ENCODE assay signal across 22 cellular contexts in the genomic region with DNA sequence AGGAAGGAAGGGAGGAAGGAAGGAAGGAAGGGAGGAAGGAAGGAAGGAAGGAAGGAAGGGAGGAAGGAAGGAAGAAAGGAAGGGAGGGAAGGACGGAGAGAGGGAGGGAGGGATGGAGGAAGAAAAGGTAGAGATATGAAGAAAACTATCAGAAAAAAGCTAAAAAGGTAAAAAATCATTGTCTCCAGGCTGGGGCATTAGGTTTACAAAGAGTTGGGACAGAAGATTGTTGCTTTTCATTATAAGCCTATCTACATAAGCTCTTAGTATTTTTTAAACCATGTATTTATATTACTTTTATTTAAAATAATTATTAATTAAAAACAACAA. TPM values are rescaled to one million over a fixed set of nuclear protein-coding genes. Genes with fewer than 3 reads are reported as not detected.
A peak's percentile ranks its signal among the peaks of the same experiment; 100 is the strongest.
DNase-seq lines count a peak whose midpoint lies in the region; ATAC-seq, FAIRE-seq and TF ChIP-seq lines count a peak whose summit lies in the region.
"Had no signal": no experiment of that assay in that cellular context is flagged by ENCODE, and none has a peak within 500 bp of the region (broad histone marks: within the 10 kb centered on the region; RNA-seq: fewer than 3 reads in every experiment).

No MANE protein-coding gene starts in this region.

- no peaks in the 10 kb centered on the region for H3K36me3 Mint-ChIP-seq in activated naive CD4-positive, alpha-beta T cell treated with anti-CD3 and anti-CD28 coated beads, Interleukin-2, amount 50 U/mL, for 72 hours
- H3K36me3 Mint-ChIP-seq: CD4-positive, CD25-positive, alpha-beta regulatory T cell; CD8-positive, alpha-beta T cell had no signal

- H3K4me3 ChIP-seq in HepG2 (replicated peaks in 1 of 3; ENCODE audit: insufficient read depth in 1 of 3, low read depth in 2 of 3, low read length in 3 of 3) (no peak overlapping the region), right lobe of liver (no peak overlapping the region), HUES6 (ENCODE audit: low read depth, low read length) (peak overlapping the region; percentile 42; the same call in 1 of the 2 replicates), K562 (no peak overlapping the region), iPS-20b (ENCODE audit: low read length) (0 out of 2 replicates have a peak overlapping the region, but pooled peaks have one; percentile 62)
- H3K4me3 ChIP-seq: BLaER1, HAP-1 had no signal

- H3K9ac ChIP-seq in HepG2 (ENCODE audit: insufficient read depth, low read depth, low read length): no peak overlapping the region
- peak overlapping the region; percentile 78 for H3K9ac ChIP-seq in HUES6 (ENCODE audit: low read length)
- H3K9ac ChIP-seq in K562 (ENCODE audit: insufficient read depth in 1 of 2, low read depth in 2 of 2, low read length in 2 of 2): no peak overlapping the region
- H3K9ac ChIP-seq in iPS-20b (ENCODE audit: low read depth, low read length): peak overlapping the region; percentile 70; the same call in 1 of the 2 replicates
- H3K9ac ChIP-seq: BLaER1 had no signal

- H3K9me1 ChIP-seq in K562 (ENCODE audit: control insufficient read depth, insufficient read depth, low read length): no peaks in the 10 kb centered on the region

- in situ Hi-C loops in HepG2 (cut with HindIII; ENCODE audit: extremely low pct_ligation_motif_present, low pct_unique_long_range_greater_than_20kb) (no loop called here), K562 (cut with MboI) (no loop called here)

- H3K9me3 ChIP-seq in HepG2 (ENCODE audit: low read length) (no peaks in the 10 kb centered on the region), right lobe of liver (no peaks in the 10 kb centered on the region), HUES6 (ENCODE audit: control insufficient read depth, insufficient read depth, low read depth, low read length) (peaks cover 28% of the 10 kb centered on the region), K562 (replicated peaks; ENCODE audit: control insufficient read depth, insufficient read depth, low read depth, low read length) (no peaks in the 10 kb centered on the region), iPS-20b (ENCODE audit: insufficient read depth, low read depth, low read length) (peaks cover 4% of the 10 kb centered on the region; the same call in 1 of the 2 replicates)
- H3K9me3 ChIP-seq: Caco-2, HAP-1 had no signal

- TF ChIP-seq EP300 in HepG2 (IDR thresholded peaks at IDR 0.05; ENCODE audit: low read depth in 2 of 2, low read length in 2 of 2) (no peak), HepG2 (CRISPR knock-in tag; IDR thresholded peaks at IDR 0.05; ENCODE audit: borderline replicate concordance) (no peak), K562 (IDR thresholded peaks at IDR 0.05; ENCODE audit: low read length) (no peak)

- POLR2A ChIA-PET in HepG2 (lab: Yijun Ruan, JAX): no interaction called here
- POLR2A ChIA-PET in K562 (lab: Yijun Ruan, JAX): no interaction called here

- 2% methylated on average over 1 of the region's 1 CpG for WGBS in HepG2 (ENCODE audit: low lambda C conversion rate)
- WGBS in right lobe of liver (ENCODE audit: insufficient coverage, low coverage, low lambda C conversion rate, missing lambda C conversion rate): 57% methylated on average over 1 of the region's 1 CpG
- no CpG with 5 or more reads among the region's 1 CpG for WGBS in K562 (ENCODE audit: insufficient coverage, low coverage, missing lambda C conversion rate)

- no peaks in the 10 kb centered on the region for H4K20me1 ChIP-seq in HepG2 (ENCODE audit: insufficient read depth, low read length)
- H4K20me1 ChIP-seq in K562 (replicated peaks; ENCODE audit: control insufficient read depth, insufficient read depth, low read length): no peaks in the 10 kb centered on the region
- H4K20me1 ChIP-seq: BLaER1 had no signal

- no peak for TF ChIP-seq POLR2A in HepG2 (IDR thresholded peaks at IDR 0.05; ENCODE audit: insufficient read depth in 1 of 2, low read depth in 2 of 2, low read length in 2 of 2)
- TF ChIP-seq POLR2A in right lobe of liver (IDR thresholded peaks at IDR 0.05): no peak
- TF ChIP-seq POLR2A in K562 (conservative IDR thresholded peaks at IDR 0.05): no peak

- no peaks in the 10 kb centered on the region for H3K79me2 ChIP-seq in HepG2 (ENCODE audit: insufficient read depth, low read length)
- no peaks in the 10 kb centered on the region for H3K79me2 ChIP-seq in K562 (ENCODE audit: control insufficient read depth, insufficient read depth, low read length)

- no peak overlapping the region for H3K27ac Mint-ChIP-seq in activated naive CD4-positive, alpha-beta T cell treated with anti-CD3 and anti-CD28 coated beads, Interleukin-2, amount 50 U/mL, for 72 hours
- H3K27ac Mint-ChIP-seq: B cell; CD4-positive, CD25-positive, alpha-beta regulatory T cell; CD8-positive, alpha-beta T cell had no signal

- H3K36me3 ChIP-seq in HepG2 (replicated peaks in 1 of 2; ENCODE audit: control insufficient read depth in 1 of 2, insufficient read depth in 2 of 2, low read length in 2 of 2): no peaks in the 10 kb centered on the region
- no peaks in the 10 kb centered on the region for H3K36me3 ChIP-seq in right lobe of liver
- H3K36me3 ChIP-seq in HUES6 (ENCODE audit: control insufficient read depth, insufficient read depth, low read length): no peaks in the 10 kb centered on the region; the same call in 1 of the 2 replicates
- H3K36me3 ChIP-seq in K562 (ENCODE audit: control insufficient read depth, insufficient read depth, low read length): no peaks in the 10 kb centered on the region
- no peaks in the 10 kb centered on the region for H3K36me3 ChIP-seq in iPS-20b (ENCODE audit: insufficient read depth, low read depth, low read length)
- H3K36me3 ChIP-seq: BLaER1, HAP-1 had no signal

- FAIRE-seq in HepG2 (lab: Jason Lieb, UNC) (no peak), K562 (lab: Jason Lieb, UNC) (no peak)
- FAIRE-seq: A204.1, G401.6, GM12892 had no signal

- H2AFZ ChIP-seq in HepG2 (ENCODE audit: low read length): no peak overlapping the region
- no peak overlapping the region for H2AFZ ChIP-seq in K562 (ENCODE audit: low read depth, low read length)

- CTCF ChIA-PET in HepG2 (lab: Yijun Ruan, JAX; ENCODE audit: low intra/inter-chr PET ratio, low total read pairs) (no interaction called here), K562 (lab: Yijun Ruan, JAX; ENCODE audit: low intra/inter-chr PET ratio) (no interaction called here)

- no peaks in the 10 kb centered on the region for H3K27me3 ChIP-seq in HepG2 (ENCODE audit: control insufficient read depth in 1 of 2, insufficient read depth in 2 of 2, low read length in 2 of 2)
- H3K27me3 ChIP-seq in right lobe of liver: no peaks in the 10 kb centered on the region
- no peaks in the 10 kb centered on the region for H3K27me3 ChIP-seq in HUES6 (ENCODE audit: control insufficient read depth, insufficient read depth, low read length)
- peaks cover 0 to 3% of the 10 kb centered on the region in 2 experiments; a peak in 1 of 5 replicates for H3K27me3 ChIP-seq in K562 (ENCODE audit: control insufficient read depth in 2 of 2, insufficient read depth in 2 of 2, low read length in 2 of 2)
- no peaks in the 10 kb centered on the region for H3K27me3 ChIP-seq in iPS-20b (ENCODE audit: insufficient read depth, low read length)
- H3K27me3 ChIP-seq: BLaER1 had no signal

- no peak overlapping the region for H3K4me2 ChIP-seq in HepG2 (ENCODE audit: low read depth, low read length)
- H3K4me2 ChIP-seq in K562 (ENCODE audit: insufficient read depth, low read length): no peak overlapping the region
- H3K4me2 ChIP-seq: BLaER1 had no signal

- DNase-seq in HepG2 (ENCODE audit: low spot score): no peak
- no peak for DNase-seq in right lobe of liver
- no peak for DNase-seq in K562 (ENCODE audit: extremely low read depth in 1 of 4, low spot score in 3 of 4)
- no peak for DNase-seq in NCI-H1436 treated with DMSO at 0.1 percent for 48 hours (lab: John Stamatoyannopoulos, UW)
- no peak for DNase-seq in substantia nigra (lab: John Stamatoyannopoulos, UW)
- no peak for DNase-seq in activated naive CD4-positive, alpha-beta T cell treated with anti-CD3 and anti-CD28 coated beads, Interleukin-2, amount 50 U/mL, for 72 hours (ENCODE audit: low spot score in 2 of 2)
- DNase-seq: Caco-2; CD4-positive, CD25-positive, alpha-beta regulatory T cell; CD8-positive, alpha-beta T cell; DMS153; DND-41 had no signal

- H3K4me1 ChIP-seq in HepG2 (ENCODE audit: insufficient read depth, low read length): no peaks in the 10 kb centered on the region
- H3K4me1 ChIP-seq in right lobe of liver: no peaks in the 10 kb centered on the region
- peaks cover 11% of the 10 kb centered on the region for H3K4me1 ChIP-seq in HUES6 (ENCODE audit: control insufficient read depth, insufficient read depth, low read length)
- peaks cover 0 to 3% of the 10 kb centered on the region in 2 experiments; a peak in 1 of 5 replicates for H3K4me1 ChIP-seq in K562 (replicated peaks in 1 of 2; ENCODE audit: control insufficient read depth in 2 of 2, insufficient read depth in 2 of 2, low read length in 2 of 2)
- H3K4me1 ChIP-seq in iPS-20b (ENCODE audit: insufficient read depth, low read length): peaks cover 12% of the 10 kb centered on the region; the same call in 1 of the 2 replicates
- H3K4me1 ChIP-seq: BLaER1, Caco-2 had no signal

- TF ChIP-seq CTCF in HepG2 (CRISPR knock-in tag; IDR thresholded peaks at IDR 0.05) (no peak), right lobe of liver (IDR thresholded peaks at IDR 0.05) (no peak), K562 (IDR thresholded peaks at IDR 0.05 in 2 of 3, conservative IDR thresholded peaks at IDR 0.05 in 1 of 3; ENCODE audit: insufficient read depth in 2 of 3, low read depth in 1 of 3, low read length in 3 of 3) (no peak)

- TF ChIP-seq RAD21 in HepG2 (CRISPR knock-in tag; IDR thresholded peaks at IDR 0.05): no peak
- TF ChIP-seq RAD21 in K562 (CRISPR knock-in tag; conservative IDR thresholded peaks at IDR 0.05 in 1 of 2, IDR thresholded peaks at IDR 0.05 in 1 of 2): no peak

- no TSS peak for BruUV-seq in HepG2 (replicated peaks; lab: Mats Ljungman, UMichigan)
- BruUV-seq in K562 (replicated peaks; lab: Mats Ljungman, UMichigan): no TSS peak

- H3K27ac ChIP-seq in HepG2 (ENCODE audit: extremely low read length, insufficient read depth, low read length): no peak overlapping the region
- no peak overlapping the region for H3K27ac ChIP-seq in right lobe of liver
- H3K27ac ChIP-seq in HUES6 (ENCODE audit: low read depth, low read length): peak overlapping the region; percentile 87
- no peak overlapping the region for H3K27ac ChIP-seq in K562 (ENCODE audit: extremely low read depth, low read depth, low read length)
- peak overlapping the region; percentile 40 for H3K27ac ChIP-seq in iPS-20b (ENCODE audit: low read length)
- H3K27ac ChIP-seq in substantia nigra (ENCODE audit: low read depth, low read length, poor library complexity, severe bottlenecking): no peak overlapping the region
- H3K27ac ChIP-seq: 22Rv1, BLaER1, C4-2B had no signal

- H3K9me3 Mint-ChIP-seq in activated naive CD4-positive, alpha-beta T cell treated with anti-CD3 and anti-CD28 coated beads, Interleukin-2, amount 50 U/mL, for 72 hours: peaks cover 0 to 9% of the 10 kb centered on the region in 2 donors

- ATAC-seq in HepG2 (no peak), right lobe of liver (no peak), K562 (no peak)
- ATAC-seq in activated naive CD4-positive, alpha-beta T cell treated with anti-CD3 and anti-CD28 coated beads, Interleukin-2, amount 50 U/mL, for 72 hours: no peak
- ATAC-seq: CD8-positive, alpha-beta T cell had no signal

- intact Hi-C loops in HepG2 (cut with micrococcal nuclease; ENCODE audit: unreplicated experiment) (no loop called here), right lobe of liver (cut with DNase I) (no loop called here), K562 (cut with micrococcal nuclease) (no loop called here)

RNA-seq across cellular contexts. Expression of a gene that starts 7.2 kb away (rescaled TPM):
- total RNA-seq in HepG2 (2016; rRNA removed; fragmentation: Illumina TruSeq; extraction: Trizol) (13.1 and 15.3 TPM in 2 replicates), right lobe of liver (10 to 100 TPM; 67.3 to 94.1 (median 83.0) TPM), K562 (2014; rRNA removed) (11.3 and 12.9 TPM in 2 replicates), K562 (2014; rRNA removed; fragmentation: Illumina TruSeq; extraction: Trizol) (5.7 and 6.2 TPM in 2 replicates), K562 (2015; rRNA removed; fragmentation: Illumina TruSeq; extraction: Trizol) (5.9 and 6.5 TPM in 2 replicates), K562 (2021) (9.3 and 9.5 TPM in 2 replicates)
- total RNA-seq in HepG2 (2016; cell fraction: cytosol; rRNA removed; fragmentation: Illumina TruSeq; extraction: Trizol; ENCODE audit: low read depth): 5.6 and 6.1 TPM in 2 replicates
- total RNA-seq in HepG2 (2016; cell fraction: insoluble cytoplasmic fraction; rRNA removed; fragmentation: Illumina TruSeq; extraction: Trizol): 13.5 and 15.3 TPM in 2 replicates
- total RNA-seq in HepG2 (2016; cell fraction: membrane; rRNA removed; fragmentation: Illumina TruSeq; extraction: Trizol): 11.1 and 11.3 TPM in 2 replicates
- total RNA-seq in HepG2 (2016; cell fraction: nucleus; rRNA removed; fragmentation: Illumina TruSeq; extraction: Trizol): 6.6 and 7.9 TPM in 2 replicates
- polyA plus RNA-seq in HepG2 (2011; rRNA removed) (16.1 and 22.2 TPM in 2 replicates), K562 (2011; rRNA removed) (6.8 and 9.3 TPM in 2 replicates), K562 (2014; fragmentation: Illumina TruSeq; extraction: Trizol) (7.6 and 9.9 TPM in 2 replicates), K562 (2014; fragmentation: Nextera tagmentation; extraction: Ambion mirVana) (1 to 10 TPM; 1.5 to 2.2 TPM), K562 (2014; rRNA removed) (10.2 and 10.5 TPM in 2 replicates)
- 18.4 and 20.0 TPM in 2 replicates for polyA plus RNA-seq in HepG2 (2011; cell fraction: cytosol; rRNA removed)
- 9.4 and 14.0 TPM in 2 replicates for polyA plus RNA-seq in HepG2 (2011; cell fraction: nucleus; rRNA removed)
- 16.1 and 27.7 TPM in 2 replicates for polyA plus RNA-seq in HepG2 (2012)
- 5.1 and 5.5 TPM in 2 replicates for polyA plus RNA-seq in HepG2 (2016; cell fraction: cytosol; fragmentation: Illumina TruSeq; extraction: Trizol; ENCODE audit: low read depth)
- 11.4 and 13.0 TPM in 2 replicates for polyA plus RNA-seq in HepG2 (2016; cell fraction: insoluble cytoplasmic fraction; fragmentation: Illumina TruSeq; extraction: Trizol; ENCODE audit: low read depth)
- polyA plus RNA-seq in HepG2 (2016; cell fraction: membrane; fragmentation: Illumina TruSeq; extraction: Trizol; ENCODE audit: low read depth): 6.7 and 7.8 TPM in 2 replicates
- polyA plus RNA-seq in HepG2 (2016; cell fraction: nucleus; fragmentation: Illumina TruSeq; extraction: Trizol; ENCODE audit: insufficient read depth, low read depth): 7.1 and 7.2 TPM in 2 replicates
- polyA minus RNA-seq in HepG2 (2011; rRNA and poly(A)+ RNA removed; ENCODE audit: low replicate concordance): 18.7 and 37.0 TPM in 2 replicates
- 6.9 and 10.6 TPM in 2 replicates for polyA minus RNA-seq in HepG2 (2011; cell fraction: cytosol; rRNA and poly(A)+ RNA removed)
- polyA minus RNA-seq in HepG2 (2011; cell fraction: nucleus; rRNA and poly(A)+ RNA removed): 5.0 and 6.5 TPM in 2 replicates
- 7.4 and 10.6 TPM in 2 replicates for total RNA-seq in K562 (2011; cell fraction: chromatin; rRNA removed; ENCODE audit: low replicate concordance)
- 5.8 and 8.2 TPM in 2 replicates for total RNA-seq in K562 (2011; cell fraction: nucleolus; rRNA removed)
- total RNA-seq in K562 (2011; cell fraction: nucleoplasm; rRNA removed): 7.4 and 8.1 TPM in 2 replicates
- polyA plus RNA-seq in K562 (2011; cell fraction: cytosol; rRNA removed): 8.0 and 11.3 TPM in 2 replicates
- polyA plus RNA-seq in K562 (2011; cell fraction: nucleus; rRNA removed): 5.3 and 5.6 TPM in 2 replicates
- polyA plus RNA-seq in K562 (2012): 9.1 and 27.2 TPM in 2 replicates
- 4.9 TPM in 2 replicates for polyA minus RNA-seq in K562 (2011; rRNA and poly(A)+ RNA removed)
- polyA minus RNA-seq in K562 (2011; cell fraction: cytosol; rRNA and poly(A)+ RNA removed): 3.1 and 4.2 TPM in 2 replicates
- polyA minus RNA-seq in K562 (2011; cell fraction: nucleus; rRNA and poly(A)+ RNA removed): 1.5 and 2.2 TPM in 2 replicates
- total RNA-seq in activated naive CD4-positive, alpha-beta T cell treated with anti-CD3 and anti-CD28 coated beads, Interleukin-2, amount 50 U/mL, for 72 hours: 10 to 100 TPM in 1 of 2 donors, 1 to 10 TPM in 1; 2.5 to 10.6 TPM

RNA-seq across cellular contexts. Expression of a gene that starts 35.1 kb away (rescaled TPM):
- total RNA-seq in HepG2 (2016; rRNA removed; fragmentation: Illumina TruSeq; extraction: Trizol) (167 and 335 TPM in 2 replicates), right lobe of liver (100 to 1,000 TPM in 3 of 6 experiments, 10 to 100 TPM in 3; 53.0 to 132 (median 100) TPM), K562 (2014; rRNA removed) (209 and 254 TPM in 2 replicates), K562 (2014; rRNA removed; fragmentation: Illumina TruSeq; extraction: Trizol) (148 and 173 TPM in 2 replicates), K562 (2015; rRNA removed; fragmentation: Illumina TruSeq; extraction: Trizol) (240 and 241 TPM in 2 replicates), K562 (2021) (204 and 214 TPM in 2 replicates)
- total RNA-seq in HepG2 (2016; cell fraction: cytosol; rRNA removed; fragmentation: Illumina TruSeq; extraction: Trizol; ENCODE audit: low read depth): 55.5 and 58.3 TPM in 2 replicates
- 152 and 344 TPM in 2 replicates for total RNA-seq in HepG2 (2016; cell fraction: insoluble cytoplasmic fraction; rRNA removed; fragmentation: Illumina TruSeq; extraction: Trizol)
- total RNA-seq in HepG2 (2016; cell fraction: membrane; rRNA removed; fragmentation: Illumina TruSeq; extraction: Trizol): 109 and 116 TPM in 2 replicates
- 220 and 261 TPM in 2 replicates for total RNA-seq in HepG2 (2016; cell fraction: nucleus; rRNA removed; fragmentation: Illumina TruSeq; extraction: Trizol)
- polyA plus RNA-seq in HepG2 (2011; rRNA removed) (485 and 494 TPM in 2 replicates), K562 (2011; rRNA removed) (260 and 287 TPM in 2 replicates), K562 (2014; fragmentation: Illumina TruSeq; extraction: Trizol) (255 and 267 TPM in 2 replicates), K562 (2014; fragmentation: Nextera tagmentation; extraction: Ambion mirVana) (100 to 1,000 TPM; 185 to 306 TPM), K562 (2014; rRNA removed) (222 and 268 TPM in 2 replicates)
- 512 and 565 TPM in 2 replicates for polyA plus RNA-seq in HepG2 (2011; cell fraction: cytosol; rRNA removed)
- 123 and 124 TPM in 2 replicates for polyA plus RNA-seq in HepG2 (2011; cell fraction: nucleus; rRNA removed)
- polyA plus RNA-seq in HepG2 (2012): 190 and 241 TPM in 2 replicates
- 62.9 and 71.0 TPM in 2 replicates for polyA plus RNA-seq in HepG2 (2016; cell fraction: cytosol; fragmentation: Illumina TruSeq; extraction: Trizol; ENCODE audit: low read depth)
- polyA plus RNA-seq in HepG2 (2016; cell fraction: insoluble cytoplasmic fraction; fragmentation: Illumina TruSeq; extraction: Trizol; ENCODE audit: low read depth): 137 and 148 TPM in 2 replicates
- 92.2 and 98.9 TPM in 2 replicates for polyA plus RNA-seq in HepG2 (2016; cell fraction: membrane; fragmentation: Illumina TruSeq; extraction: Trizol; ENCODE audit: low read depth)
- 331 and 354 TPM in 2 replicates for polyA plus RNA-seq in HepG2 (2016; cell fraction: nucleus; fragmentation: Illumina TruSeq; extraction: Trizol; ENCODE audit: insufficient read depth, low read depth)
- polyA minus RNA-seq in HepG2 (2011; rRNA and poly(A)+ RNA removed; ENCODE audit: low replicate concordance): 116 and 435 TPM in 2 replicates
- 152 TPM in 2 replicates for polyA minus RNA-seq in HepG2 (2011; cell fraction: cytosol; rRNA and poly(A)+ RNA removed)
- 85.1 and 101 TPM in 2 replicates for polyA minus RNA-seq in HepG2 (2011; cell fraction: nucleus; rRNA and poly(A)+ RNA removed)
- 175 and 296 TPM in 2 replicates for total RNA-seq in K562 (2011; cell fraction: chromatin; rRNA removed; ENCODE audit: low replicate concordance)
- 446 and 467 TPM in 2 replicates for total RNA-seq in K562 (2011; cell fraction: nucleolus; rRNA removed)
- 312 and 382 TPM in 2 replicates for total RNA-seq in K562 (2011; cell fraction: nucleoplasm; rRNA removed)
- 342 and 406 TPM in 2 replicates for polyA plus RNA-seq in K562 (2011; cell fraction: cytosol; rRNA removed)
- polyA plus RNA-seq in K562 (2011; cell fraction: nucleus; rRNA removed): 69.7 and 99.0 TPM in 2 replicates
- polyA plus RNA-seq in K562 (2012): 227 and 356 TPM in 2 replicates
- polyA minus RNA-seq in K562 (2011; rRNA and poly(A)+ RNA removed): 217 and 219 TPM in 2 replicates
- 93.0 and 124 TPM in 2 replicates for polyA minus RNA-seq in K562 (2011; cell fraction: cytosol; rRNA and poly(A)+ RNA removed)
- 35.7 and 64.2 TPM in 2 replicates for polyA minus RNA-seq in K562 (2011; cell fraction: nucleus; rRNA and poly(A)+ RNA removed)
- total RNA-seq in activated naive CD4-positive, alpha-beta T cell treated with anti-CD3 and anti-CD28 coated beads, Interleukin-2, amount 50 U/mL, for 72 hours: 100 to 1,000 TPM; 140 to 184 TPM

RNA-seq across cellular contexts. Expression of a gene that starts 37.2 kb away (rescaled TPM):
- total RNA-seq in HepG2 (2016; rRNA removed; fragmentation: Illumina TruSeq; extraction: Trizol): 0.66 and 0.72 TPM in 2 replicates
- 0.40 and 0.62 TPM in 2 replicates for total RNA-seq in HepG2 (2016; cell fraction: cytosol; rRNA removed; fragmentation: Illumina TruSeq; extraction: Trizol; ENCODE audit: low read depth)
- total RNA-seq in HepG2 (2016; cell fraction: insoluble cytoplasmic fraction; rRNA removed; fragmentation: Illumina TruSeq; extraction: Trizol): 0.26 and 0.98 TPM in 2 replicates
- 0.71 and 1.00 TPM in 2 replicates for total RNA-seq in HepG2 (2016; cell fraction: membrane; rRNA removed; fragmentation: Illumina TruSeq; extraction: Trizol)
- total RNA-seq in HepG2 (2016; cell fraction: nucleus; rRNA removed; fragmentation: Illumina TruSeq; extraction: Trizol): not detected in 2 replicates
- polyA plus RNA-seq in HepG2 (2011; rRNA removed): 2.1 and 5.2 TPM in 2 replicates
- 5.2 and 6.4 TPM in 2 replicates for polyA plus RNA-seq in HepG2 (2011; cell fraction: cytosol; rRNA removed)
- polyA plus RNA-seq in HepG2 (2011; cell fraction: nucleus; rRNA removed): 1.3 and 1.6 TPM in 2 replicates
- polyA plus RNA-seq in HepG2 (2012): 4.3 and 8.5 TPM in 2 replicates
- polyA plus RNA-seq in HepG2 (2016; cell fraction: cytosol; fragmentation: Illumina TruSeq; extraction: Trizol; ENCODE audit: low read depth): 2.2 and 2.3 TPM in 2 replicates
- polyA plus RNA-seq in HepG2 (2016; cell fraction: insoluble cytoplasmic fraction; fragmentation: Illumina TruSeq; extraction: Trizol; ENCODE audit: low read depth): 1.2 and 1.3 TPM in 2 replicates
- polyA plus RNA-seq in HepG2 (2016; cell fraction: membrane; fragmentation: Illumina TruSeq; extraction: Trizol; ENCODE audit: low read depth): 2.1 TPM in 2 replicates
- 0.87 and 0.89 TPM in 2 replicates for polyA plus RNA-seq in HepG2 (2016; cell fraction: nucleus; fragmentation: Illumina TruSeq; extraction: Trizol; ENCODE audit: insufficient read depth, low read depth)
- polyA minus RNA-seq in HepG2 (2011; rRNA and poly(A)+ RNA removed; ENCODE audit: low replicate concordance): 2.3 and 70.1 TPM in 2 replicates
- 1.9 and 6.0 TPM in 2 replicates for polyA minus RNA-seq in HepG2 (2011; cell fraction: cytosol; rRNA and poly(A)+ RNA removed)
- 0.64 TPM in 1 of 2 replicates, not detected in the other for polyA minus RNA-seq in HepG2 (2011; cell fraction: nucleus; rRNA and poly(A)+ RNA removed)
- 10 to 100 TPM; 12.6 to 33.8 (median 24.5) TPM for total RNA-seq in right lobe of liver
- not detected in 2 replicates for total RNA-seq in K562 (2011; cell fraction: chromatin; rRNA removed; ENCODE audit: low replicate concordance)
- total RNA-seq in K562 (2011; cell fraction: nucleolus; rRNA removed): not detected in 2 replicates
- not detected in 2 replicates for total RNA-seq in K562 (2011; cell fraction: nucleoplasm; rRNA removed)
- not detected in 2 replicates for total RNA-seq in K562 (2014; rRNA removed)
- not detected in 2 replicates for total RNA-seq in K562 (2014; rRNA removed; fragmentation: Illumina TruSeq; extraction: Trizol)
- not detected in 2 replicates for total RNA-seq in K562 (2015; rRNA removed; fragmentation: Illumina TruSeq; extraction: Trizol)
- not detected in 2 replicates for total RNA-seq in K562 (2021)
- polyA plus RNA-seq in K562 (2011; rRNA removed): not detected in 2 replicates
- not detected in 2 replicates for polyA plus RNA-seq in K562 (2011; cell fraction: cytosol; rRNA removed)
- not detected in 2 replicates for polyA plus RNA-seq in K562 (2011; cell fraction: nucleus; rRNA removed)
- 0.10 TPM in 1 of 2 replicates, not detected in the other for polyA plus RNA-seq in K562 (2012)
- polyA plus RNA-seq in K562 (2014; fragmentation: Illumina TruSeq; extraction: Trizol): not detected in 2 replicates
- polyA plus RNA-seq in K562 (2014; fragmentation: Nextera tagmentation; extraction: Ambion mirVana): not detected
- polyA plus RNA-seq in K562 (2014; rRNA removed): 0.12 TPM in 1 of 2 replicates, not detected in the other
- polyA minus RNA-seq in K562 (2011; rRNA and poly(A)+ RNA removed): not detected in 2 replicates
- 1.9 TPM in 1 of 2 replicates, not detected in the other for polyA minus RNA-seq in K562 (2011; cell fraction: cytosol; rRNA and poly(A)+ RNA removed)
- not detected in 2 replicates for polyA minus RNA-seq in K562 (2011; cell fraction: nucleus; rRNA and poly(A)+ RNA removed)
- not detected for total RNA-seq in activated naive CD4-positive, alpha-beta T cell treated with anti-CD3 and anti-CD28 coated beads, Interleukin-2, amount 50 U/mL, for 72 hours
- total RNA-seq: B cell; CD4-positive, CD25-positive, alpha-beta regulatory T cell; CD8-positive, alpha-beta T cell; H4 had no signal

Comparison
In these comparisons a context has a peak if more than half of its experiments do, and no peak if none do; other contexts are left out.
1. RNA of a gene that starts 37.2 kb away (total RNA-seq): 12.6 to 33.8 TPM in right lobe of liver; 0.26 to 1.00 TPM in HepG2, not detected in K562 and not detected in activated naive CD4-positive, alpha-beta T cell treated with anti-CD3 and anti-CD28 coated beads, Interleukin-2, amount 50 U/mL, for 72 hours; every median in the first group is over 4 times any median in the second.
2. H3K27ac ChIP-seq: peak in HUES6 (single experiment) and iPS-20b (single experiment); none in HepG2 (single experiment), right lobe of liver (0 of 3), K562 (single experiment) and substantia nigra (single experiment).
3. H3K4me3 ChIP-seq: peak in HUES6 (single experiment) and iPS-20b (single experiment); none in HepG2 (0 of 3), right lobe of liver (0 of 3) and K562 (single experiment).
4. H3K9ac ChIP-seq: peak in HUES6 (single experiment) and iPS-20b (single experiment); none in HepG2 (single experiment) and K562 (0 of 2).